In genomic region chr2:198371902-198372611, GRCh38 we compare ENCODE assay signal across 9 cellular contexts.
DNase-seq lines count a peak whose midpoint lies in the region; ATAC-seq and TF ChIP-seq lines count a peak whose summit lies in the region.
"Had no signal": no experiment of that assay in that cellular context is flagged by ENCODE, and none has a peak within 500 bp of the region (broad histone marks: within the 10 kb centered on the region; RNA-seq: fewer than 3 reads in every experiment).

No MANE protein-coding gene starts in this region.

- peaks cover 18% of the 10 kb centered on the region for H3K27me3 Mint-ChIP-seq in activated naive CD4-positive, alpha-beta T cell treated with anti-CD3 and anti-CD28 coated beads, Interleukin-2, amount 50 U/mL, for 24 hours
- H3K27me3 Mint-ChIP-seq in activated naive CD4-positive, alpha-beta T cell treated with anti-CD3 and anti-CD28 coated beads, Interleukin-2, amount 10 ng/mL, durations not matched to agents 7 days and 5 days, result peaks cover 40% of the 10 kb centered on the region
- H3K27me3 Mint-ChIP-seq in natural killer cell (ENCODE audit: low read depth in 2 of 2), result peaks cover 26 to 49% of the 10 kb centered on the region in 2 donors

- no peaks in the 10 kb centered on the region; the same call in 1 of the 2 replicates for H4K20me1 ChIP-seq in OCI-LY3 (ENCODE audit: insufficient read depth, low read length)

- no peak overlapping the region for H3K4me3 Mint-ChIP-seq in activated naive CD4-positive, alpha-beta T cell treated with anti-CD3 and anti-CD28 coated beads, Interleukin-2, amount 50 U/mL, for 24 hours
- no peak overlapping the region for H3K4me3 Mint-ChIP-seq in activated naive CD4-positive, alpha-beta T cell treated with anti-CD3 and anti-CD28 coated beads, Interleukin-2, amount 10 ng/mL, durations not matched to agents 7 days and 5 days
- peak overlapping the region; percentile 19 for H3K4me3 Mint-ChIP-seq in natural killer cell

- H3K27ac Mint-ChIP-seq in activated naive CD4-positive, alpha-beta T cell treated with anti-CD3 and anti-CD28 coated beads, Interleukin-2, amount 50 U/mL, for 24 hours, result peak overlapping the region; percentile 8
- H3K27ac Mint-ChIP-seq in activated naive CD4-positive, alpha-beta T cell treated with anti-CD3 and anti-CD28 coated beads, Interleukin-2, amount 10 ng/mL, durations not matched to agents 7 days and 5 days, result no peak overlapping the region
- no peak overlapping the region for H3K27ac Mint-ChIP-seq in natural killer cell
- H3K27ac Mint-ChIP-seq: activated naive CD4-positive, alpha-beta T cell treated with anti-CD3 and anti-CD28 coated beads, Interleukin-2, amount 50 U/mL, for 72 hours had no signal

- peak overlapping the region; percentile 72 for H3K4me3 ChIP-seq in OCI-LY3 (ENCODE audit: low read length)

- H3K27ac ChIP-seq in OCI-LY3 (ENCODE audit: low read length), result peak overlapping the region; percentile 46

- peak overlapping the region; percentile 23; the same call in 1 of the 2 replicates for H3K9ac ChIP-seq in OCI-LY3 (ENCODE audit: low read length)

- no peaks in the 10 kb centered on the region for H3K9me3 Mint-ChIP-seq in activated naive CD4-positive, alpha-beta T cell treated with anti-CD3 and anti-CD28 coated beads, Interleukin-2, amount 50 U/mL, for 24 hours
- no peaks in the 10 kb centered on the region for H3K9me3 Mint-ChIP-seq in activated naive CD4-positive, alpha-beta T cell treated with anti-CD3 and anti-CD28 coated beads, Interleukin-2, amount 10 ng/mL, durations not matched to agents 7 days and 5 days
- peaks cover 0 to 2% of the 10 kb centered on the region in 2 donors for H3K9me3 Mint-ChIP-seq in natural killer cell
- H3K9me3 Mint-ChIP-seq: activated naive CD4-positive, alpha-beta T cell treated with anti-CD3 and anti-CD28 coated beads, Interleukin-2, amount 50 U/mL, for 72 hours had no signal

- H3K4me2 ChIP-seq in OCI-LY3 (ENCODE audit: low read length), result peak overlapping the region; percentile 89

- CTCF ChIA-PET in activated naive CD4-positive, alpha-beta T cell treated with anti-CD3 and anti-CD28 coated beads, Interleukin-2, amount 10 ng/mL, durations not matched to agents 7 days and 5 days (lab: Charles Lee), result no interaction called here

- ATAC-seq in HG02885 (IDR thresholded peaks at IDR 0.05; ENCODE audit: poor library complexity, unreplicated experiment) (peak; percentile 96), natural killer cell (peak in 1 of 3 donors; percentile 62)

- no peaks in the 10 kb centered on the region for H3K9me3 ChIP-seq in OCI-LY3 (ENCODE audit: insufficient read depth, low read length)

- H2AFZ ChIP-seq in OCI-LY3 (ENCODE audit: low read depth, low read length), result peak overlapping the region; percentile 48; the same call in 1 of the 2 replicates

- H3K36me3 Mint-ChIP-seq in activated naive CD4-positive, alpha-beta T cell treated with anti-CD3 and anti-CD28 coated beads, Interleukin-2, amount 50 U/mL, for 24 hours, result no peaks in the 10 kb centered on the region
- no peaks in the 10 kb centered on the region for H3K36me3 Mint-ChIP-seq in activated naive CD4-positive, alpha-beta T cell treated with anti-CD3 and anti-CD28 coated beads, Interleukin-2, amount 10 ng/mL, durations not matched to agents 7 days and 5 days
- H3K36me3 Mint-ChIP-seq in natural killer cell, result no peaks in the 10 kb centered on the region

- DNase-seq in activated naive CD4-positive, alpha-beta T cell treated with anti-CD3 and anti-CD28 coated beads, Interleukin-2, amount 10 ng/mL, durations not matched to agents 7 days and 5 days, result no peak
- DNase-seq in natural killer cell, result no peak
- no peak for DNase-seq in HCEC 1CT
- no peak for DNase-seq in cerebellum (ENCODE audit: low spot score)
- DNase-seq in stimulated activated CD4-positive, alpha-beta T cell treated with anti-CD3 and anti-CD28 coated beads, Interleukin-4, amount 100 ng/mL, for 24 hours, result no peak

- H3K4me1 Mint-ChIP-seq in activated naive CD4-positive, alpha-beta T cell treated with anti-CD3 and anti-CD28 coated beads, Interleukin-2, amount 50 U/mL, for 24 hours, result peaks cover 13% of the 10 kb centered on the region
- H3K4me1 Mint-ChIP-seq in activated naive CD4-positive, alpha-beta T cell treated with anti-CD3 and anti-CD28 coated beads, Interleukin-2, amount 10 ng/mL, durations not matched to agents 7 days and 5 days, result peaks cover 11% of the 10 kb centered on the region
- peaks cover 7 to 9% of the 10 kb centered on the region in 2 donors for H3K4me1 Mint-ChIP-seq in natural killer cell

- H3K36me3 ChIP-seq in OCI-LY3 (replicated peaks; ENCODE audit: low read depth, low read length), result no peaks in the 10 kb centered on the region

- TF ChIP-seq CTCF in OCI-LY3 (IDR thresholded peaks at IDR 0.05; ENCODE audit: low read depth, low read length) (no peak), natural killer cell (IDR thresholded peaks at IDR 0.05) (no peak)

- peaks cover 65% of the 10 kb centered on the region for H3K27me3 ChIP-seq in OCI-LY3 (ENCODE audit: low read depth, low read length)

- intact Hi-C loops in natural killer cell (cut with micrococcal nuclease), result no loop called here

- peaks cover 21% of the 10 kb centered on the region for H3K4me1 ChIP-seq in OCI-LY3 (ENCODE audit: low read length)

- no peaks in the 10 kb centered on the region for H3K79me2 ChIP-seq in OCI-LY3 (ENCODE audit: low read length)
